ENCODE assay signal across 8 cellular contexts in genomic region chr6:9422138-9422537, GRCh38.
"Had no signal": no experiment of that assay in that cellular context is flagged by ENCODE, and none has a peak within 500 bp of the region (broad histone marks: within the 10 kb centered on the region; RNA-seq: fewer than 3 reads in every experiment).

No MANE protein-coding gene starts in this region.

- DNase-seq: H7, HFFc6, KG1 had no signal

- FAIRE-seq: K562 had no signal

- H2AFZ ChIP-seq: GM23338 had no signal

- H3K36me3 ChIP-seq: HAP-1 had no signal

- ATAC-seq: GM23338, HCT116, K562 had no signal

- H3K27ac ChIP-seq: HL-60 had no signal

- H3K4me2 ChIP-seq: GM23338 had no signal

- H3K4me1 ChIP-seq: HAP-1 had no signal

- H3K4me3 ChIP-seq: GM23338, HAP-1, K562 had no signal

- H3K9me3 ChIP-seq: HAP-1 had no signal
